ENCODE assay signal across 1 cellular context in the genomic region with DNA sequence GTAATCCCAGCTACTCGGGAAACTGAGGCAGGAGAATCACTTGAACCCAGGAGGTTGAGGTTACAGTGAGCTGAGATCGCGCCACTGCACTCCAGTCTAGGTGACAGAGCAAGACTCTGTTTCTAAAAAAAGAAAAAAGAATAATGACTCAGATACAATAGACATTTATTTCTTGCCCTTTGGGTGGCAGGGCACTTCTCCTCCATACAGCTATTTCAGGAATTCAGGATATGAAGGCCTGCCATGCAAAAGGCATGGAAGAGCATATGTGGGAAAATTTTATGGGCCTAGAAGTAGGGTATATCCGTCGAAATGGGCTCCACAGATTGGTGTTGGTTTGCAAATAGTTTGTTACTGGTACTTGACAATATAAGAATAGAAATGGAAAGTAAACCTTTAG.
A peak's percentile ranks its signal among the peaks of the same experiment; 100 is the strongest.
TF ChIP-seq lines count a peak whose summit lies in the region.

No MANE protein-coding gene starts in this region.

TF ChIP-seq in HCT116, 20 proteins besides CTCF, POLR2A, EP300 and RAD21 (continued from another document):
- TF ChIP-seq, protein P1, sequence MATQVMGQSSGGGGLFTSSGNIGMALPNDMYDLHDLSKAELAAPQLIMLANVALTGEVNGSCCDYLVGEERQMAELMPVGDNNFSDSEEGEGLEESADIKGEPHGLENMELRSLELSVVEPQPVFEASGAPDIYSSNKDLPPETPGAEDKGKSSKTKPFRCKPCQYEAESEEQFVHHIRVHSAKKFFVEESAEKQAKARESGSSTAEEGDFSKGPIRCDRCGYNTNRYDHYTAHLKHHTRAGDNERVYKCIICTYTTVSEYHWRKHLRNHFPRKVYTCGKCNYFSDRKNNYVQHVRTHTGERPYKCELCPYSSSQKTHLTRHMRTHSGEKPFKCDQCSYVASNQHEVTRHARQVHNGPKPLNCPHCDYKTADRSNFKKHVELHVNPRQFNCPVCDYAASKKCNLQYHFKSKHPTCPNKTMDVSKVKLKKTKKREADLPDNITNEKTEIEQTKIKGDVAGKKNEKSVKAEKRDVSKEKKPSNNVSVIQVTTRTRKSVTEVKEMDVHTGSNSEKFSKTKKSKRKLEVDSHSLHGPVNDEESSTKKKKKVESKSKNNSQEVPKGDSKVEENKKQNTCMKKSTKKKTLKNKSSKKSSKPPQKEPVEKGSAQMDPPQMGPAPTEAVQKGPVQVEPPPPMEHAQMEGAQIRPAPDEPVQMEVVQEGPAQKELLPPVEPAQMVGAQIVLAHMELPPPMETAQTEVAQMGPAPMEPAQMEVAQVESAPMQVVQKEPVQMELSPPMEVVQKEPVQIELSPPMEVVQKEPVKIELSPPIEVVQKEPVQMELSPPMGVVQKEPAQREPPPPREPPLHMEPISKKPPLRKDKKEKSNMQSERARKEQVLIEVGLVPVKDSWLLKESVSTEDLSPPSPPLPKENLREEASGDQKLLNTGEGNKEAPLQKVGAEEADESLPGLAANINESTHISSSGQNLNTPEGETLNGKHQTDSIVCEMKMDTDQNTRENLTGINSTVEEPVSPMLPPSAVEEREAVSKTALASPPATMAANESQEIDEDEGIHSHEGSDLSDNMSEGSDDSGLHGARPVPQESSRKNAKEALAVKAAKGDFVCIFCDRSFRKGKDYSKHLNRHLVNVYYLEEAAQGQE (IDR thresholded peaks at IDR 0.05; ENCODE audit: low read depth), result no peak
- TF ChIP-seq ELF1 (IDR thresholded peaks at IDR 0.05; ENCODE audit: borderline replicate concordance, low read depth) (no peak), POLR2AphosphoS5 (IDR thresholded peaks at IDR 0.05; ENCODE audit: low read depth, low read length) (no peak), ZFX (IDR thresholded peaks at IDR 0.05) (no peak), CEBPB (IDR thresholded peaks at IDR 0.05; ENCODE audit: low read depth) (no peak), FOSL1 (IDR thresholded peaks at IDR 0.05; ENCODE audit: low read depth) (peak; percentile 47), ZNF274 (IDR thresholded peaks at IDR 0.05; ENCODE audit: low read depth, low read length) (no peak), SIN3A (IDR thresholded peaks at IDR 0.05; ENCODE audit: low read depth) (no peak), SRF (IDR thresholded peaks at IDR 0.05; ENCODE audit: low read depth) (no peak), EGR1 (IDR thresholded peaks at IDR 0.05; ENCODE audit: low read depth) (no peak), EZH2phosphoT487 (IDR thresholded peaks at IDR 0.05; ENCODE audit: borderline replicate concordance) (no peak)
- TF ChIP-seq, protein P2, sequence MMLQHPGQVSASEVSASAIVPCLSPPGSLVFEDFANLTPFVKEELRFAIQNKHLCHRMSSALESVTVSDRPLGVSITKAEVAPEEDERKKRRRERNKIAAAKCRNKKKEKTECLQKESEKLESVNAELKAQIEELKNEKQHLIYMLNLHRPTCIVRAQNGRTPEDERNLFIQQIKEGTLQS (IDR thresholded peaks at IDR 0.05), result no peak
